1 cellular context compared by ENCODE assay signal in genomic region chr1:26170472-26170821, GRCh38.
TF ChIP-seq lines count a peak whose summit lies in the region.

No MANE protein-coding gene starts in this region.

TF ChIP-seq in H1, 55 proteins besides CTCF, POLR2A, EP300 and RAD21:
- TF ChIP-seq ASH2L (IDR thresholded peaks at IDR 0.05; ENCODE audit: low read length) (no peak), PHF8 (conservative IDR thresholded peaks at IDR 0.05; ENCODE audit: low read depth, low read length) (no peak), RBBP5 (IDR thresholded peaks at IDR 0.05; ENCODE audit: borderline replicate concordance, low read depth, low read length) (no peak), CHD7 (IDR thresholded peaks at IDR 0.05; ENCODE audit: insufficient replicate concordance, low read length) (no peak), POLR2AphosphoS5 (IDR thresholded peaks at IDR 0.05; ENCODE audit: low read depth, low read length) (no peak), TBP (IDR thresholded peaks at IDR 0.05; ENCODE audit: low read depth, low read length) (no peak), GABPA (IDR thresholded peaks at IDR 0.05; ENCODE audit: borderline replicate concordance, insufficient read depth, low read length) (no peak), FOSL1 (IDR thresholded peaks at IDR 0.05; ENCODE audit: insufficient read depth, low read depth, low read length) (no peak)
